18 cellular contexts compared by ENCODE assay signal in genomic region chr7:924042-924441, GRCh38. TPM values are rescaled to one million over a fixed set of nuclear protein-coding genes. Genes with fewer than 3 reads are reported as not detected.
DNase-seq lines count a peak whose midpoint lies in the region; ATAC-seq and TF ChIP-seq lines count a peak whose summit lies in the region.
"Not testable (repeated sequence)": the region's sequence is repeated elsewhere in the genome, so short reads cannot be mapped to it uniquely, and the experiment has no call there.
"Had no signal": no experiment of that assay in that cellular context is flagged by ENCODE, and none has a peak within 500 bp of the region (broad histone marks: within the 10 kb centered on the region; RNA-seq: fewer than 3 reads in every experiment).

No MANE protein-coding gene starts in this region.

- not testable (repeated sequence) for DNase-seq in OCI-LY7 (ENCODE audit: low spot score); natural killer cell; stimulated activated effector memory CD8-positive, alpha-beta T cell treated with anti-CD3 and anti-CD28 coated beads, Interleukin-12 subunit alpha, Interleukin-12 subunit beta, amount 100 ng/mL, for 72 hours (ENCODE audit: low spot score in 2 of 2)
- peak; percentile 9 for DNase-seq in glutamatergic neuron
- DNase-seq in left colon, result peak; percentile 25 to 53

- H3K4me1 Mint-ChIP-seq in activated T-helper 17 cell treated with anti-CD3 and anti-CD28 coated beads, Interleukin-2, amount 50 U/mL, for 72 hours, result peaks cover 11% of the 10 kb centered on the region
- H3K4me1 Mint-ChIP-seq in glutamatergic neuron (ENCODE audit: low read depth, unreplicated experiment), result not testable (repeated sequence)
- peaks cover 56 to 68% of the 10 kb centered on the region in 2 donors for H3K4me1 Mint-ChIP-seq in natural killer cell
- peaks cover 86% of the 10 kb centered on the region for H3K4me1 Mint-ChIP-seq in stimulated activated effector memory CD8-positive, alpha-beta T cell treated with anti-CD3 and anti-CD28 coated beads, Interleukin-12 subunit alpha, Interleukin-12 subunit beta, amount 100 ng/mL, for 72 hours

- CTCF ChIA-PET in OCI-LY7 (lab: Charles Lee; ENCODE audit: unreplicated experiment), result not testable (repeated sequence)

- not testable (repeated sequence) for H3K9me2 ChIP-seq in DOHH2 (replicated peaks; ENCODE audit: control insufficient read depth, low read length); OCI-LY7 (ENCODE audit: insufficient read depth, low read length)

- peaks cover 11% of the 10 kb centered on the region for H3K36me3 Mint-ChIP-seq in activated T-helper 17 cell treated with anti-CD3 and anti-CD28 coated beads, Interleukin-2, amount 50 U/mL, for 72 hours (ENCODE audit: low read depth)
- H3K36me3 Mint-ChIP-seq in glutamatergic neuron (ENCODE audit: unreplicated experiment); natural killer cell: not testable (repeated sequence)
- peaks cover 41% of the 10 kb centered on the region for H3K36me3 Mint-ChIP-seq in stimulated activated effector memory CD8-positive, alpha-beta T cell treated with anti-CD3 and anti-CD28 coated beads, Interleukin-12 subunit alpha, Interleukin-12 subunit beta, amount 100 ng/mL, for 72 hours

- H3K4me1 ChIP-seq in DOHH2 (ENCODE audit: control insufficient read depth, low read length), result peaks cover 28% of the 10 kb centered on the region
- H3K4me1 ChIP-seq in OCI-LY7 (ENCODE audit: insufficient read depth, low read length, poor library complexity, severe bottlenecking), result peaks cover 33% of the 10 kb centered on the region

- not testable (repeated sequence) for H3F3A ChIP-seq in DOHH2 (ENCODE audit: control insufficient read depth, insufficient read depth)

- not testable (repeated sequence) for H3K9me3 ChIP-seq in DOHH2 (ENCODE audit: control insufficient read depth, insufficient read depth, low read length); OCI-LY7 (ENCODE audit: low read length)

- ATAC-seq in activated T-helper 17 cell treated with anti-CD3 and anti-CD28 coated beads, Interleukin-2, amount 50 U/mL, for 72 hours (replicated peaks); left colon; natural killer cell; stimulated activated effector memory CD8-positive, alpha-beta T cell treated with anti-CD3 and anti-CD28 coated beads, Interleukin-12 subunit alpha, Interleukin-12 subunit beta, amount 100 ng/mL, for 72 hours: not testable (repeated sequence)

- peak overlapping the region; percentile 76 for H3K4me3 Mint-ChIP-seq in activated T-helper 17 cell treated with anti-CD3 and anti-CD28 coated beads, Interleukin-2, amount 50 U/mL, for 72 hours
- H3K4me3 Mint-ChIP-seq in glutamatergic neuron (ENCODE audit: unreplicated experiment); natural killer cell: not testable (repeated sequence)
- peak overlapping the region; percentile 83 for H3K4me3 Mint-ChIP-seq in stimulated activated effector memory CD8-positive, alpha-beta T cell treated with anti-CD3 and anti-CD28 coated beads, Interleukin-12 subunit alpha, Interleukin-12 subunit beta, amount 100 ng/mL, for 72 hours

- not testable (repeated sequence) for H3K4me3 ChIP-seq in DOHH2 (ENCODE audit: low read length)
- peak overlapping the region; percentile 59 for H3K4me3 ChIP-seq in OCI-LY7 (ENCODE audit: low read depth, low read length, poor library complexity, severe bottlenecking)

- not testable (repeated sequence) for H3K79me2 ChIP-seq in DOHH2 (ENCODE audit: control insufficient read depth, low read length); OCI-LY7 (ENCODE audit: insufficient read depth, low read depth, low read length)

- peak overlapping the region; percentile 85 for H3K4me2 ChIP-seq in DOHH2 (ENCODE audit: low read length)
- peak overlapping the region; percentile 62; the same call in 1 of the 2 replicates for H3K4me2 ChIP-seq in OCI-LY7 (ENCODE audit: low read length)

- not testable (repeated sequence) for TF ChIP-seq CTCF in DOHH2 (IDR thresholded peaks at IDR 0.05; ENCODE audit: low read depth, low read length, poor library complexity, severe bottlenecking); OCI-LY7 (conservative IDR thresholded peaks at IDR 0.05; ENCODE audit: low read length); glutamatergic neuron (IDR thresholded peaks at IDR 0.05; ENCODE audit: partially characterized antibody, unreplicated experiment); natural killer cell (IDR thresholded peaks at IDR 0.05)

- peak overlapping the region; percentile 66; the same call in 1 of the 2 replicates for H2AFZ ChIP-seq in OCI-LY7 (ENCODE audit: low read length)

- not testable (repeated sequence) for BruUV-seq in OCI-LY7 (replicated peaks; lab: Mats Ljungman, UMichigan)

- not testable (repeated sequence) for H4K20me1 ChIP-seq in DOHH2 (ENCODE audit: control insufficient read depth, insufficient read depth, low read depth, low read length); OCI-LY7 (ENCODE audit: insufficient read depth, low read length)

- POLR2A ChIA-PET in OCI-LY7 (lab: Charles Lee), result interaction anchor here (1.5 kb wide), 1 partner anchor 50 kb away, joined by 6 read pairs; no protein-coding TSS in a partner anchor

- H3K9me3 Mint-ChIP-seq in activated T-helper 17 cell treated with anti-CD3 and anti-CD28 coated beads, Interleukin-2, amount 50 U/mL, for 72 hours; glutamatergic neuron (ENCODE audit: unreplicated experiment); natural killer cell; stimulated activated effector memory CD8-positive, alpha-beta T cell treated with anti-CD3 and anti-CD28 coated beads, Interleukin-12 subunit alpha, Interleukin-12 subunit beta, amount 100 ng/mL, for 72 hours: not testable (repeated sequence)

- H3K27ac ChIP-seq in DOHH2 (ENCODE audit: low read depth, low read length); OCI-LY7 (ENCODE audit: low read depth, low read length, poor library complexity, severe bottlenecking): not testable (repeated sequence)

- intact Hi-C loops in OCI-LY7 (cut with micrococcal nuclease; ENCODE audit: unreplicated experiment), result loop anchor here (5.0 kb wide), 1 partner anchor 253 kb away; no protein-coding TSS in a partner anchor
- intact Hi-C loops in left colon (cut with DNase I, micrococcal nuclease), result not testable (repeated sequence)
- intact Hi-C loops in natural killer cell (cut with micrococcal nuclease), result loop anchor here (2.0 to 5.0 kb wide), 4 partner anchors 31 to 608 kb away; partner anchors contain the start of genes ADAP1, GPR146 and MAFK

- H3K27ac Mint-ChIP-seq in activated T-helper 17 cell treated with anti-CD3 and anti-CD28 coated beads, Interleukin-2, amount 50 U/mL, for 72 hours, result peak overlapping the region; percentile 78
- not testable (repeated sequence) for H3K27ac Mint-ChIP-seq in glutamatergic neuron (ENCODE audit: unreplicated experiment)
- peak overlapping the region; percentile 93 to 95 for H3K27ac Mint-ChIP-seq in natural killer cell
- peak overlapping the region; percentile 83 for H3K27ac Mint-ChIP-seq in stimulated activated effector memory CD8-positive, alpha-beta T cell treated with anti-CD3 and anti-CD28 coated beads, Interleukin-12 subunit alpha, Interleukin-12 subunit beta, amount 100 ng/mL, for 72 hours

- not testable (repeated sequence) for H3K36me3 ChIP-seq in DOHH2 (ENCODE audit: control insufficient read depth, low read length); OCI-LY7 (ENCODE audit: insufficient read depth, low read length)

- H3K27me3 Mint-ChIP-seq in activated T-helper 17 cell treated with anti-CD3 and anti-CD28 coated beads, Interleukin-2, amount 50 U/mL, for 72 hours; glutamatergic neuron (ENCODE audit: unreplicated experiment); natural killer cell (ENCODE audit: low read depth in 2 of 2): not testable (repeated sequence)

- H3K27me3 ChIP-seq in DOHH2 (ENCODE audit: control insufficient read depth, low read length), result peaks cover 74% of the 10 kb centered on the region

RNA-seq across cellular contexts. Expression of gene ADAP1, which starts 30.4 kb away (rescaled TPM):
- 0.41 and 2.4 TPM in 2 replicates for total RNA-seq in OCI-LY7 (2014; rRNA removed; shearing (Covaris generic))
- total RNA-seq in OCI-LY7 (2022) (7.0 and 7.7 TPM in 2 replicates), glutamatergic neuron (ENCODE audit: unreplicated experiment) (61.1 TPM), left colon (100 to 1,000 TPM; 147 to 166 TPM), natural killer cell (100 to 1,000 TPM in 1 of 3 donors, 10 to 100 TPM in 2; 87.2 to 117 (median 89.2) TPM)
- 10 to 100 TPM in 1 of 2 donors, 1 to 10 TPM in 1; 2.3 to 23.7 TPM for total RNA-seq in activated T-helper 17 cell treated with anti-CD3 and anti-CD28 coated beads, Interleukin-2, amount 50 U/mL, for 72 hours

RNA-seq across cellular contexts. Expression of gene GET4, which starts 47.7 kb away (rescaled TPM):
- 46.3 and 54.4 TPM in 2 replicates for total RNA-seq in OCI-LY7 (2014; rRNA removed; shearing (Covaris generic))
- total RNA-seq in OCI-LY7 (2022) (51.1 and 54.5 TPM in 2 replicates), glutamatergic neuron (ENCODE audit: unreplicated experiment) (70.2 TPM), left colon (10 to 100 TPM; 45.1 to 46.0 TPM), natural killer cell (10 to 100 TPM; 69.3 to 81.6 (median 73.2) TPM)
- total RNA-seq in activated T-helper 17 cell treated with anti-CD3 and anti-CD28 coated beads, Interleukin-2, amount 50 U/mL, for 72 hours, result 10 to 100 TPM; 17.1 to 43.0 TPM

RNA-seq across cellular contexts. Expression of gene COX19, which starts 51.3 kb away (rescaled TPM):
- 20.3 and 23.2 TPM in 2 replicates for total RNA-seq in OCI-LY7 (2014; rRNA removed; shearing (Covaris generic))
- total RNA-seq in OCI-LY7 (2022) (43.1 and 45.7 TPM in 2 replicates), glutamatergic neuron (ENCODE audit: unreplicated experiment) (18.4 TPM), left colon (10 to 100 TPM; 13.5 to 15.2 TPM), natural killer cell (10 to 100 TPM; 33.6 to 38.3 (median 33.6) TPM)
- 10 to 100 TPM; 13.7 to 20.8 TPM for total RNA-seq in activated T-helper 17 cell treated with anti-CD3 and anti-CD28 coated beads, Interleukin-2, amount 50 U/mL, for 72 hours

RNA-seq across cellular contexts. Expression of gene CYP2W1, which starts 58.9 kb away (rescaled TPM):
- total RNA-seq in OCI-LY7 (2014; rRNA removed; shearing (Covaris generic)), result 0.31 TPM in 1 of 2 replicates, not detected in the other
- total RNA-seq in OCI-LY7 (2022), result 1.3 and 1.5 TPM in 2 replicates
- not detected for total RNA-seq in activated T-helper 17 cell treated with anti-CD3 and anti-CD28 coated beads, Interleukin-2, amount 50 U/mL, for 72 hours
- 1.3 TPM for total RNA-seq in glutamatergic neuron (ENCODE audit: unreplicated experiment)
- 1 to 10 TPM; 1.2 to 3.6 TPM for total RNA-seq in left colon
- not detected for total RNA-seq in natural killer cell
- total RNA-seq: activated B cell treated with CpG ODN at 0.5 μM for 24 hours; activated naive CD8-positive, alpha-beta T cell treated with anti-CD3 and anti-CD28 coated beads, Interleukin-2, amount 10 ng/mL, durations not matched to agents 7 days and 5 days; astrocyte; dermis microvascular lymphatic vessel endothelial cell; endothelial cell of umbilical vein; fibroblast of lung; gastroesophageal sphincter; K562; lung microvascular endothelial cell; SJSA1; subcutaneous adipose tissue had no signal
